In the genomic region with DNA sequence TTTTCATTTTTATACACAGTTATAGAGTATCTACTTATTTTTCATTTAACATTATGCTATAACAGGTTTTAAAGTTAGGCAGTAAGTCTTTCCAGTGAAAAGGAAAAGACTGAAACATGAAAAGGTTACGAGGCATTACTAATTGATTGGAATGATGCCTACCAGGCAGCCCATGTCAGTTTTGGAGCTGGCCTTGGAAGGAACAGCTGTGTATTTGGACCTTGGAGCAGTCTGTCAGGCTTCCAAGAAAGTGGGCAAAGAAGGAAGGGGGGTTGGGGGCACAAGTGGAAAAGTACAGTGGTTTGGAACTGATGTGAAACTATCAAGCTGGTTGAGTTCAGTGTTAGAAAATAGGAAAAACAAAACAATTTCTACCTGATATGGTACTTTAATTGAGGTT, we compare ENCODE assay signal across 19 cellular contexts. TPM values are rescaled to one million over a fixed set of nuclear protein-coding genes. Genes with fewer than 3 reads are reported as not detected.
DNase-seq lines count a peak whose midpoint lies in the region; ATAC-seq and TF ChIP-seq lines count a peak whose summit lies in the region.
"Had no signal": no experiment of that assay in that cellular context is flagged by ENCODE, and none has a peak within 500 bp of the region (broad histone marks: within the 10 kb centered on the region; RNA-seq: fewer than 3 reads in every experiment).

No MANE protein-coding gene starts in this region.

- ATAC-seq in left cardiac atrium (peak; percentile 78 to 81), upper lobe of left lung (ENCODE audit: low FRiP score in 2 of 2) (no peak)
- ATAC-seq: activated T-cell treated with anti-CD3 and anti-CD28 coated beads, Interleukin-2, amount 50 U/mL, for 72 hours; left colon had no signal

- TF ChIP-seq POLR2A in upper lobe of left lung (IDR thresholded peaks at IDR 0.05): no peak

- no peaks in the 10 kb centered on the region for H3K9me3 ChIP-seq in upper lobe of left lung
- H3K9me3 ChIP-seq: Peyer's patch, prostate gland had no signal

- DNase-seq in G401 (ENCODE audit: low spot score): peak; percentile 62
- DNase-seq in RPMI7951 (ENCODE audit: low read depth): peak; percentile 79
- peak; percentile 34 for DNase-seq in left cardiac atrium
- DNase-seq in renal cortical epithelial cell (ENCODE audit: low read depth): peak; percentile 77
- no peak for DNase-seq in upper lobe of left lung
- no peak for DNase-seq in DMS153 treated with DMSO at 0.1 percent for 48 hours (lab: John Stamatoyannopoulos, UW; ENCODE audit: unreplicated experiment)
- DNase-seq in activated CD4-positive, alpha-beta T cell treated with anti-CD3 and anti-CD28 coated beads, Interleukin-2, amount 50 U/mL, for 4 hours: no peak
- no peak for DNase-seq in COLO668 (lab: John Stamatoyannopoulos, UW; ENCODE audit: unreplicated experiment)
- DNase-seq: activated CD4-positive, alpha-beta T cell treated with anti-CD3 and anti-CD28 coated beads, Interleukin-2, amount 50 U/mL, for 48 hours; activated T-cell treated with anti-CD3 and anti-CD28 coated beads, Interleukin-2, amount 50 U/mL, for 72 hours; AML-193; KBM-7; left colon; naive B cell; NCI-H1417 treated with DMSO at 0.1 percent for 48 hours; NCI-H526 treated with DMSO at 0.1 percent for 48 hours; Peyer's patch had no signal

- no peak for TF ChIP-seq CTCF in upper lobe of left lung (IDR thresholded peaks at IDR 0.05)

- H3K4me1 ChIP-seq in upper lobe of left lung: peaks cover 0 to 18% (median 2%) of the 10 kb centered on the region in 4 donors
- H3K4me1 ChIP-seq: Peyer's patch, prostate gland had no signal

- intact Hi-C loops in left cardiac atrium (cut with DNase I): no loop called here

- H3K27me3 ChIP-seq in upper lobe of left lung: no peaks in the 10 kb centered on the region
- H3K27me3 ChIP-seq: Peyer's patch had no signal

- no peak overlapping the region for H3K4me3 ChIP-seq in upper lobe of left lung
- H3K4me3 ChIP-seq: Peyer's patch, prostate gland had no signal

- in situ Hi-C loops in G401 (cut with HindIII; ENCODE audit: low sequenced_read_pairs): no loop called here

- no peaks in the 10 kb centered on the region for H3K36me3 ChIP-seq in upper lobe of left lung
- H3K36me3 ChIP-seq: Peyer's patch, prostate gland had no signal

- no peak overlapping the region for H3K27ac ChIP-seq in upper lobe of left lung
- H3K27ac ChIP-seq: HL-60, Peyer's patch, prostate gland had no signal

- 54 to 72% methylated on average over 1 of the region's 1 CpG for WGBS in upper lobe of left lung, 2 donors

- TF ChIP-seq EP300 in upper lobe of left lung (IDR thresholded peaks at IDR 0.05): no peak

RNA-seq across cellular contexts. Expression of a gene that starts 41.7 kb away (rescaled TPM):
- total RNA-seq in G401 (2014; rRNA removed; shearing (Covaris generic)): 3.7 and 4.2 TPM in 2 replicates
- total RNA-seq in RPMI7951 (2014; rRNA removed; shearing (Covaris generic)): 0.10 TPM in 1 of 2 replicates, not detected in the other
- total RNA-seq in left cardiac atrium (1 to 10 TPM; 4.8 to 9.5 TPM), renal cortical epithelial cell (1.1 and 2.3 TPM in 2 replicates), upper lobe of left lung (10 to 100 TPM in 5 of 6 donors, 1 to 10 TPM in 1; 8.7 to 94.4 (median 18.9) TPM)

Comparison
In these comparisons a context has a peak if more than half of its experiments do, and no peak if none do; other contexts are left out.
1. DNase-seq: peak in G401 (single experiment), RPMI7951 (single experiment), left cardiac atrium (single experiment) and renal cortical epithelial cell (single experiment); none in upper lobe of left lung (0 of 2), DMS153 treated with DMSO at 0.1 percent for 48 hours (single experiment), activated CD4-positive, alpha-beta T cell treated with anti-CD3 and anti-CD28 coated beads, Interleukin-2, amount 50 U/mL, for 4 hours (0 of 2) and COLO668 (single experiment).
2. ATAC-seq: peak in left cardiac atrium (2 of 2); none in upper lobe of left lung (0 of 2).